ENCODE assay signal across 8 cellular contexts in the genomic region with DNA sequence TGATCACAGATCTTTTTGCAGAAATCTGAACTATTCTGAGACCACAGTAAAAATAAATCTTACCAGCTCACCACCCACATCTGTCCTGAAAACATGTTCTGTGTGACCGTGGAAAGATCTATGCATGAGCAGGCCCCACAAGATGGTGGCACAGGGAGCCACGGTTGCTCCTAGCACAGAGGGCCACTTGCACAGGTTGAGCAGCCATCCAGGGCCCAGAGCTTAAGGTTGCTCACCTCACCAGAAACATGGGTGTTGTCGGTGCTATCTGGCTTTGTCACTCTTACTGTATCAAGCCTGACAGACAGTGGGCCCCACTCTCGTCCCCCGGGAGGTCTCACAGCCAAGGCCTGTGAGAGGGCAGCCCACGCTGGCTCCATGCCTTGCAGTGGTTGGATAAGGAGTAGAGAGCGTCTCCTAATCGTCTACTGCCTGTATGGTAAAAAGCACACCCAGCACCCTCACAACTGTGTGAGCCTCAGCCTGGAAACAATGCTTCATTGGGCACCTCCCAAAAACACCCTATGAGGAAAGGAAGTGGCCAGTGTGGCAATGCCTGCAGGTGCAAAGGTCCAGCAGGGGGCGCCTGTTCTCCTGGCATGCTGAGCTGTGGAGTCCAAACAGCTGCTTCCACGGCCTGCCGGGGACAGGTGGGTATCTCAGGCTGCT. TPM values are rescaled to one million over a fixed set of nuclear protein-coding genes. Genes with fewer than 3 reads are reported as not detected.
DNase-seq lines count a peak whose midpoint lies in the region; ATAC-seq and TF ChIP-seq lines count a peak whose summit lies in the region.

No MANE protein-coding gene starts in this region.

- H3K27ac ChIP-seq in hepatocyte, result no peak overlapping the region

- WGBS in hepatocyte (ENCODE audit: low lambda C conversion rate, missing lambda C conversion rate), result 69% methylated on average over 11 of the region's 11 CpGs

- H3K9me3 ChIP-seq in BE2C (no peaks in the 10 kb centered on the region), hepatocyte (ENCODE audit: low read depth) (no peaks in the 10 kb centered on the region)

- H3K4me2 ChIP-seq in hepatocyte, result no peak overlapping the region

- peaks cover 26% of the 10 kb centered on the region for H3K36me3 ChIP-seq in BE2C
- H3K36me3 ChIP-seq in hepatocyte (replicated peaks; ENCODE audit: insufficient read depth, low read depth), result no peaks in the 10 kb centered on the region

- TF ChIP-seq CTCF in BE2C (IDR thresholded peaks at IDR 0.05; ENCODE audit: low read depth, low read length), result peak; percentile 75
- peak; percentile 90 for TF ChIP-seq CTCF in LNCaP clone FGC (IDR thresholded peaks at IDR 0.05; ENCODE audit: control insufficient read depth, extremely low read depth, insufficient read depth)
- peak; percentile 58 for TF ChIP-seq CTCF in hepatocyte (IDR thresholded peaks at IDR 0.05; ENCODE audit: poor library complexity)

- H3K27me3 ChIP-seq in BE2C (no peaks in the 10 kb centered on the region), hepatocyte (no peaks in the 10 kb centered on the region)

- no peaks in the 10 kb centered on the region for H3K79me2 ChIP-seq in hepatocyte

- H3K4me3 ChIP-seq in BE2C (ENCODE audit: low read depth, low read length), result no peak overlapping the region
- H3K4me3 ChIP-seq in LNCaP clone FGC (ENCODE audit: low read depth, low read length), result no peak overlapping the region
- no peak overlapping the region for H3K4me3 ChIP-seq in hepatocyte

- peak; percentile 57 for ATAC-seq in GM19328 (IDR thresholded peaks at IDR 0.05; ENCODE audit: unreplicated experiment)
- no peak for ATAC-seq in HG02973 (IDR thresholded peaks at IDR 0.05; ENCODE audit: unreplicated experiment)

- H3K9me2 ChIP-seq in hepatocyte (replicated peaks; ENCODE audit: insufficient read depth), result no peaks in the 10 kb centered on the region

- no peaks in the 10 kb centered on the region for H4K20me1 ChIP-seq in hepatocyte (ENCODE audit: insufficient read depth, poor library complexity, severe bottlenecking)

- H3K4me1 ChIP-seq in BE2C (no peaks in the 10 kb centered on the region; the same call in 1 of the 2 replicates), hepatocyte (ENCODE audit: insufficient read depth) (no peaks in the 10 kb centered on the region)

- peak; percentile 81 for DNase-seq in BE2C
- DNase-seq in LNCaP clone FGC (ENCODE audit: low read depth), result peak; percentile 21
- peak; percentile 26 to 64 (median 53) for DNase-seq in T-helper 1 cell
- peak; percentile 71 for DNase-seq in amniotic epithelial cell (ENCODE audit: low read depth)
- peak; percentile 80 for DNase-seq in hepatocyte (ENCODE audit: low spot score)
- peak; percentile 75 for DNase-seq in stimulated activated CD4-positive, alpha-beta T cell treated with anti-CD3 and anti-CD28 coated beads, Interleukin-12 subunit alpha, Interleukin-12 subunit beta, amount 100 ng/mL, for 4 hours

- H2AFZ ChIP-seq in hepatocyte, result no peak overlapping the region

RNA-seq across cellular contexts. Expression of a gene that starts 19.6 kb away (rescaled TPM):
- 84.6 TPM for polyA plus RNA-seq in BE2C (2012; ENCODE audit: insufficient read depth, insufficient read length, low read depth)
- total RNA-seq in hepatocyte, result 68.6 and 86.1 TPM in 2 replicates
- polyA plus RNA-seq in hepatocyte, result 96.3 and 109 TPM in 2 replicates

RNA-seq across cellular contexts. Expression of a gene that starts 49.4 kb away (rescaled TPM):
- polyA plus RNA-seq in BE2C (2012; ENCODE audit: insufficient read depth, insufficient read length, low read depth), result 18.5 TPM
- total RNA-seq in hepatocyte, result 60.2 and 60.8 TPM in 2 replicates
- 43.0 and 44.1 TPM in 2 replicates for polyA plus RNA-seq in hepatocyte

Comparison
In these comparisons a context has a peak if more than half of its experiments do, and no peak if none do; other contexts are left out.
1. DNase-seq: peak in every context shown above with its lines; median percentile 81 in BE2C; 80 in hepatocyte; 75 in stimulated activated CD4-positive, alpha-beta T cell treated with anti-CD3 and anti-CD28 coated beads, Interleukin-12 subunit alpha, Interleukin-12 subunit beta, amount 100 ng/mL, for 4 hours; 71 in amniotic epithelial cell; 53 in T-helper 1 cell; 21 in LNCaP clone FGC.